Comparison of ENCODE assay signal across 14 cellular contexts in genomic region chrX:19629541-19629940, GRCh38.
DNase-seq lines count a peak whose midpoint lies in the region; ATAC-seq and TF ChIP-seq lines count a peak whose summit lies in the region.
"Had no signal": no experiment of that assay in that cellular context is flagged by ENCODE, and none has a peak within 500 bp of the region (broad histone marks: within the 10 kb centered on the region; RNA-seq: fewer than 3 reads in every experiment).

No MANE protein-coding gene starts in this region.

- TF ChIP-seq CTCF in natural killer cell (IDR thresholded peaks at IDR 0.05) (no peak), mucosa of descending colon (IDR thresholded peaks at IDR 0.05) (no peak)

- H3K36me3 Mint-ChIP-seq in activated CD8-positive, alpha-beta memory T cell treated with anti-CD3 and anti-CD28 coated beads, Interleukin-2, amount 10 ng/mL, durations not matched to agents 7 days and 5 days: peaks cover 17% of the 10 kb centered on the region
- no peaks in the 10 kb centered on the region for H3K36me3 Mint-ChIP-seq in natural killer cell
- H3K36me3 Mint-ChIP-seq: IgD-negative memory B cell had no signal

- H3K27ac Mint-ChIP-seq in activated CD8-positive, alpha-beta memory T cell treated with anti-CD3 and anti-CD28 coated beads, Interleukin-2, amount 10 ng/mL, durations not matched to agents 7 days and 5 days: peak overlapping the region; percentile 86
- H3K27ac Mint-ChIP-seq in natural killer cell: peak overlapping the region; percentile 39 to 86

- CTCF ChIA-PET in activated CD8-positive, alpha-beta memory T cell treated with anti-CD3 and anti-CD28 coated beads, Interleukin-2, amount 10 ng/mL, durations not matched to agents 7 days and 5 days (lab: Charles Lee): no interaction called here

- H3K4me3 Mint-ChIP-seq in activated CD8-positive, alpha-beta memory T cell treated with anti-CD3 and anti-CD28 coated beads, Interleukin-2, amount 10 ng/mL, durations not matched to agents 7 days and 5 days: no peak overlapping the region
- no peak overlapping the region for H3K4me3 Mint-ChIP-seq in natural killer cell

- no peak overlapping the region for H3K4me3 ChIP-seq in mucosa of descending colon
- H3K4me3 ChIP-seq: HAP-1, SK-N-MC, thoracic aorta had no signal

- intact Hi-C loops in natural killer cell (cut with micrococcal nuclease): no loop called here
- intact Hi-C loops in mucosa of descending colon (cut with DNase I, micrococcal nuclease): no loop called here

- no peaks in the 10 kb centered on the region for H3K36me3 ChIP-seq in mucosa of descending colon (ENCODE audit: low read depth)
- H3K36me3 ChIP-seq: HAP-1, thoracic aorta had no signal

- no peaks in the 10 kb centered on the region for H3K9me3 ChIP-seq in mucosa of descending colon
- H3K9me3 ChIP-seq: HAP-1, thoracic aorta had no signal

- H3K9me3 Mint-ChIP-seq in activated CD8-positive, alpha-beta memory T cell treated with anti-CD3 and anti-CD28 coated beads, Interleukin-2, amount 10 ng/mL, durations not matched to agents 7 days and 5 days (ENCODE audit: low read depth): no peaks in the 10 kb centered on the region
- no peaks in the 10 kb centered on the region for H3K9me3 Mint-ChIP-seq in natural killer cell

- ATAC-seq in activated CD8-positive, alpha-beta memory T cell treated with anti-CD3 and anti-CD28 coated beads, Interleukin-2, amount 10 ng/mL, durations not matched to agents 7 days and 5 days: peak; percentile 41
- ATAC-seq in GM21528 (IDR thresholded peaks at IDR 0.05; ENCODE audit: low FRiP score, unreplicated experiment): peak; percentile 77
- peak; percentile 79 for ATAC-seq in HG03432 (IDR thresholded peaks at IDR 0.05; ENCODE audit: unreplicated experiment)
- ATAC-seq in natural killer cell: no peak
- no peak for ATAC-seq in mucosa of descending colon

- H3K4me1 Mint-ChIP-seq in activated CD8-positive, alpha-beta memory T cell treated with anti-CD3 and anti-CD28 coated beads, Interleukin-2, amount 10 ng/mL, durations not matched to agents 7 days and 5 days: peaks cover 78% of the 10 kb centered on the region
- H3K4me1 Mint-ChIP-seq in natural killer cell: peaks cover 52 to 77% of the 10 kb centered on the region in 2 donors

- H3K4me1 ChIP-seq in mucosa of descending colon (ENCODE audit: low read depth): peaks cover 17% of the 10 kb centered on the region
- H3K4me1 ChIP-seq: HAP-1 had no signal

- DNase-seq in activated CD8-positive, alpha-beta memory T cell treated with anti-CD3 and anti-CD28 coated beads, Interleukin-2, amount 10 ng/mL, durations not matched to agents 7 days and 5 days: peak; percentile 43
- no peak for DNase-seq in activated CD8-positive, alpha-beta memory T cell treated with anti-CD3 and anti-CD28 coated beads for 24 hours
- DNase-seq in natural killer cell (no peak), T-helper 9 cell (no peak), mucosa of descending colon (no peak), DMS114 treated with DMSO at 0.1 percent for 48 hours (lab: John Stamatoyannopoulos, UW; ENCODE audit: unreplicated experiment) (no peak)
- DNase-seq: NCI-H2227 treated with DMSO at 0.1 percent for 48 hours; stimulated activated CD4-positive, alpha-beta T cell treated with anti-CD3 and anti-CD28 coated beads, Interleukin-1b, Interleukin-23, amount 100 ng/mL, for 48 hours had no signal

- H3K27me3 Mint-ChIP-seq in activated CD8-positive, alpha-beta memory T cell treated with anti-CD3 and anti-CD28 coated beads, Interleukin-2, amount 10 ng/mL, durations not matched to agents 7 days and 5 days: no peaks in the 10 kb centered on the region
- no peaks in the 10 kb centered on the region for H3K27me3 Mint-ChIP-seq in natural killer cell (ENCODE audit: low read depth in 2 of 2)

Comparison
In these comparisons a context has a peak if more than half of its experiments do, and no peak if none do; other contexts are left out.
1. ATAC-seq: peak in activated CD8-positive, alpha-beta memory T cell treated with anti-CD3 and anti-CD28 coated beads, Interleukin-2, amount 10 ng/mL, durations not matched to agents 7 days and 5 days (single experiment), GM21528 (single experiment) and HG03432 (single experiment); none in natural killer cell (0 of 3) and mucosa of descending colon (single experiment).